8 cellular contexts compared by ENCODE assay signal in the genomic region with DNA sequence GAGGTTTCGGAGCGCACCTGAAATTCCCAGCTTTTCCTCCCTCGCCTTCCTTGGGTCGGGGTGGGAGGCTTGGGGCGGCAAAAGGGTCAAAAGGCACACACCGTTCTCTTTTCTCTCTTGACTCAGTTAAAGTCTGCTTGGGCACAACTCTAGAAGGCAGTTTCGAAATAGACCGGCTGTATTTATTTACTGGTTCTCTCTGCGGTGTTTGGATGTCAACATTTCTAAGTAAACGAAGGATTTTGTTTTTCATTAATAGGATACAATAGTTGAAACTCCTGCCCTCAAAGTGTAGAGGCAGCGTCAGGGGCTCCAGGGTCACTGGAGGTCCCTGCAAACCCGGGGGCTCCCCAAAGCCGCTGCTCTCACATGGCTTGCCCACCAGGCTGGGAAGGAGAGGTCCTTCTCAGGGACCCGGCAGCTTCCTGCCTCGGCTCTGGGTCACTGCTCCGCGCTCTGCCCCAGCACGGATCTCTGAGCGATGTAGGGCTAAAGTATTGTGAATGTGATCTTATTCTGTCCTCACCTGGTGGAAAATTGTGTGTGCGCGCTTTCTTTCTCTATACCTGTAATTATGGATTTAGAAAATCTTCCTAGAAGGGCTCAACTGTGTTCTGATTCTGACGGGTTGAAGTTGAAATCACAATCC. TPM values are rescaled to one million over a fixed set of nuclear protein-coding genes. Genes with fewer than 3 reads are reported as not detected.
DNase-seq lines count a peak whose midpoint lies in the region; ATAC-seq, FAIRE-seq and TF ChIP-seq lines count a peak whose summit lies in the region.

No MANE protein-coding gene starts in this region.

- H3K79me2 ChIP-seq in keratinocyte (ENCODE audit: control insufficient read depth, insufficient read depth, low read length): no peaks in the 10 kb centered on the region

- H3K36me3 Mint-ChIP-seq in T-helper 1 cell treated with Interleukin-12 subunit alpha and Interleukin-12 subunit beta and Interleukin-4 antibody, amounts not matched to agents 30 μg/mL and 1 μg/mL, for 36 hours (ENCODE audit: low read depth): no peaks in the 10 kb centered on the region

- no peak for ATAC-seq in GM19455 (IDR thresholded peaks at IDR 0.05; ENCODE audit: unreplicated experiment)

- H3K4me3 ChIP-seq in adipocyte (ENCODE audit: low read length) (peak overlapping the region; percentile 88), keratinocyte (ENCODE audit: control insufficient read depth in 2 of 3, extremely low read depth in 1 of 3, insufficient read depth in 2 of 3, low read depth in 1 of 3, low read length in 3 of 3) (peak overlapping the region; percentile 63 to 83 (median 79)), subcutaneous abdominal adipose tissue (ENCODE audit: low read depth in 1 of 5, low read length in 5 of 5) (peak overlapping the region; percentile 78 to 94 (median 83))

- no peaks in the 10 kb centered on the region for H3K9me3 Mint-ChIP-seq in T-helper 1 cell treated with Interleukin-12 subunit alpha and Interleukin-12 subunit beta and Interleukin-4 antibody, amounts not matched to agents 30 μg/mL and 1 μg/mL, for 36 hours

- H3K4me2 ChIP-seq in keratinocyte (ENCODE audit: control insufficient read depth, extremely low read depth, insufficient read depth, low read depth, low read length): peak overlapping the region; percentile 87

- H3K27ac ChIP-seq in keratinocyte (ENCODE audit: control insufficient read depth, insufficient read depth, low read length) (no peak overlapping the region), subcutaneous abdominal adipose tissue (ENCODE audit: low read depth, low read length) (peak overlapping the region; percentile 30)

- DNase-seq in T-helper 1 cell: no peak
- peak; percentile 67 for DNase-seq in adipocyte (ENCODE audit: low read depth)
- DNase-seq in keratinocyte (ENCODE audit: low read depth, low spot score): no peak
- DNase-seq in SIG-M5 (lab: John Stamatoyannopoulos, UW): no peak
- DNase-seq in cerebellar nuclear complex (lab: John Stamatoyannopoulos, UW): no peak

- H3K9me3 ChIP-seq in adipocyte (ENCODE audit: control insufficient read depth, low read length) (no peaks in the 10 kb centered on the region), keratinocyte (ENCODE audit: control insufficient read depth, low read depth, low read length) (no peaks in the 10 kb centered on the region), subcutaneous abdominal adipose tissue (ENCODE audit: control insufficient read depth in 5 of 5, low read length in 5 of 5) (no peaks in the 10 kb centered on the region)

- H3K36me3 ChIP-seq in adipocyte (ENCODE audit: control insufficient read depth, insufficient read depth, low read length, severe bottlenecking) (no peaks in the 10 kb centered on the region), keratinocyte (ENCODE audit: control insufficient read depth in 2 of 2, extremely low read depth in 1 of 2, insufficient read depth in 2 of 2, low read length in 2 of 2) (no peaks in the 10 kb centered on the region), subcutaneous abdominal adipose tissue (ENCODE audit: control insufficient read depth in 5 of 5, insufficient read depth in 5 of 5, low read length in 5 of 5) (no peaks in the 10 kb centered on the region)

- H3K4me1 Mint-ChIP-seq in T-helper 1 cell treated with Interleukin-12 subunit alpha and Interleukin-12 subunit beta and Interleukin-4 antibody, amounts not matched to agents 30 μg/mL and 1 μg/mL, for 36 hours (ENCODE audit: low read depth): peaks cover 9% of the 10 kb centered on the region

- peaks cover 23% of the 10 kb centered on the region for H3K27me3 Mint-ChIP-seq in T-helper 1 cell treated with Interleukin-12 subunit alpha and Interleukin-12 subunit beta and Interleukin-4 antibody, amounts not matched to agents 30 μg/mL and 1 μg/mL, for 36 hours (ENCODE audit: low read depth)

- no peaks in the 10 kb centered on the region for H4K20me1 ChIP-seq in keratinocyte (ENCODE audit: control insufficient read depth, extremely low read depth, insufficient read depth, low read length)

- TF ChIP-seq CTCF in keratinocyte (optimal IDR thresholded peaks at IDR 0.05 in 1 of 3, IDR thresholded peaks at IDR 0.05 in 1 of 3, conservative IDR thresholded peaks at IDR 0.05 in 1 of 3; ENCODE audit: extremely low read depth in 1 of 3, insufficient read depth in 2 of 3, low read length in 3 of 3): peak in 2 of 3 experiments; percentile 26 to 37

- dilution Hi-C loops in keratinocyte (cut with MboI; ENCODE audit: extremely low pct_ligation_motif_present, low sequenced_read_pairs): no loop called here

- no peak for FAIRE-seq in keratinocyte (lab: Jason Lieb, UNC)

- peaks cover 18% of the 10 kb centered on the region for H3K4me1 ChIP-seq in adipocyte (ENCODE audit: control insufficient read depth, insufficient read depth, low read length)
- peaks cover 10% of the 10 kb centered on the region for H3K4me1 ChIP-seq in keratinocyte (ENCODE audit: control insufficient read depth, extremely low read depth, insufficient read depth, low read length)
- peaks cover 0 to 29% (median 23%) of the 10 kb centered on the region in 5 donors for H3K4me1 ChIP-seq in subcutaneous abdominal adipose tissue (ENCODE audit: control insufficient read depth in 5 of 5, insufficient read depth in 5 of 5, low read length in 5 of 5)

- H3K9ac ChIP-seq in adipocyte (ENCODE audit: low read length): peak overlapping the region; percentile 85
- peak overlapping the region; percentile 22 for H3K9ac ChIP-seq in keratinocyte (ENCODE audit: control insufficient read depth, extremely low read depth, insufficient read depth, low read length)
- peak overlapping the region in 4 of 5 donors; percentile 45 to 77 (median 64) for H3K9ac ChIP-seq in subcutaneous abdominal adipose tissue (ENCODE audit: low read length in 5 of 5)

- peak overlapping the region; percentile 83 for H3K4me3 Mint-ChIP-seq in T-helper 1 cell treated with Interleukin-12 subunit alpha and Interleukin-12 subunit beta and Interleukin-4 antibody, amounts not matched to agents 30 μg/mL and 1 μg/mL, for 36 hours

- H3K27me3 ChIP-seq in adipocyte (replicated peaks; ENCODE audit: control insufficient read depth, insufficient read depth, low read length) (no peaks in the 10 kb centered on the region), keratinocyte (ENCODE audit: control insufficient read depth, extremely low read depth, insufficient read depth, low read length) (peaks cover 12% of the 10 kb centered on the region), subcutaneous abdominal adipose tissue (ENCODE audit: control insufficient read depth in 5 of 5, insufficient read depth in 4 of 5, low read length in 5 of 5) (no peaks in the 10 kb centered on the region)

- no peaks in the 10 kb centered on the region for H3K9me1 ChIP-seq in keratinocyte (ENCODE audit: control insufficient read depth, extremely low read depth, insufficient read depth, low read length)

- H3K27ac Mint-ChIP-seq in T-helper 1 cell treated with Interleukin-12 subunit alpha and Interleukin-12 subunit beta and Interleukin-4 antibody, amounts not matched to agents 30 μg/mL and 1 μg/mL, for 36 hours: no peak overlapping the region

- peak overlapping the region; percentile 89 for H2AFZ ChIP-seq in keratinocyte (ENCODE audit: control insufficient read depth, low read length)

RNA-seq across cellular contexts. Expression of a gene that starts 1.0 kb away (rescaled TPM):
- polyA plus RNA-seq in keratinocyte: 7.8 to 12.0 TPM (median 8.4 TPM) in 3 replicates
- 7.6 TPM for polyA plus RNA-seq in keratinocyte (2011; ENCODE audit: low read depth)
- polyA plus RNA-seq in keratinocyte (2011; cell fraction: cytosol; rRNA removed): 8.9 and 15.6 TPM in 2 replicates
- polyA plus RNA-seq in keratinocyte (2011; cell fraction: nucleus; rRNA removed): 10.1 and 14.2 TPM in 2 replicates
- polyA plus RNA-seq in keratinocyte (2012; ENCODE audit: low replicate concordance): 6.1 and 7.9 TPM in 2 replicates
- 8.4 to 12.3 TPM (median 8.9 TPM) in 3 replicates for polyA minus RNA-seq in keratinocyte
- 8.2 TPM for polyA minus RNA-seq in keratinocyte (2011; cell fraction: cytosol; rRNA and poly(A)+ RNA removed)
- 2.7 and 7.7 TPM in 2 replicates for polyA minus RNA-seq in keratinocyte (2011; cell fraction: nucleus; rRNA and poly(A)+ RNA removed)

RNA-seq across cellular contexts. Expression of a gene that starts 39.8 kb away (rescaled TPM):
- 0.39 to 0.48 TPM (median 0.40 TPM) in 3 replicates for polyA plus RNA-seq in keratinocyte
- not detected for polyA plus RNA-seq in keratinocyte (2011; ENCODE audit: low read depth)
- 0.26 and 0.58 TPM in 2 replicates for polyA plus RNA-seq in keratinocyte (2011; cell fraction: cytosol; rRNA removed)
- 0.28 and 0.35 TPM in 2 replicates for polyA plus RNA-seq in keratinocyte (2011; cell fraction: nucleus; rRNA removed)
- polyA plus RNA-seq in keratinocyte (2012; ENCODE audit: low replicate concordance): 0.16 and 0.29 TPM in 2 replicates
- 0.20 to 0.67 TPM (median 0.59 TPM) in 3 replicates for polyA minus RNA-seq in keratinocyte
- polyA minus RNA-seq in keratinocyte (2011; cell fraction: cytosol; rRNA and poly(A)+ RNA removed): not detected
- polyA minus RNA-seq in keratinocyte (2011; cell fraction: nucleus; rRNA and poly(A)+ RNA removed): 0.11 and 0.31 TPM in 2 replicates

RNA-seq across cellular contexts. Expression of a gene that starts 57.2 kb away (rescaled TPM):
- polyA plus RNA-seq in keratinocyte: 7.7 to 10.3 TPM (median 9.4 TPM) in 3 replicates
- polyA plus RNA-seq in keratinocyte (2011; ENCODE audit: low read depth): 0.74 TPM
- 4.5 and 7.9 TPM in 2 replicates for polyA plus RNA-seq in keratinocyte (2011; cell fraction: cytosol; rRNA removed)
- 50.8 and 52.3 TPM in 2 replicates for polyA plus RNA-seq in keratinocyte (2011; cell fraction: nucleus; rRNA removed)
- 5.3 and 7.7 TPM in 2 replicates for polyA plus RNA-seq in keratinocyte (2012; ENCODE audit: low replicate concordance)
- 2.1 to 2.9 TPM (median 2.2 TPM) in 3 replicates for polyA minus RNA-seq in keratinocyte
- not detected for polyA minus RNA-seq in keratinocyte (2011; cell fraction: cytosol; rRNA and poly(A)+ RNA removed)
- polyA minus RNA-seq in keratinocyte (2011; cell fraction: nucleus; rRNA and poly(A)+ RNA removed): 2.4 and 4.1 TPM in 2 replicates

Comparison
In these comparisons a context has a peak if more than half of its experiments do, and no peak if none do; other contexts are left out.
1. H3K9ac ChIP-seq: peak in every context shown above with its lines; median percentile 85 in adipocyte; 64 in subcutaneous abdominal adipose tissue; 22 in keratinocyte.